ENCODE assay signal across 9 cellular contexts in genomic region chr16:35431829-35432663, GRCh38.
DNase-seq lines count a peak whose midpoint lies in the region; ATAC-seq and TF ChIP-seq lines count a peak whose summit lies in the region.
"Had no signal": no experiment of that assay in that cellular context is flagged by ENCODE, and none has a peak within 500 bp of the region (broad histone marks: within the 10 kb centered on the region; RNA-seq: fewer than 3 reads in every experiment).

No MANE protein-coding gene starts in this region.

- H3F3A ChIP-seq in neural progenitor cell (ENCODE audit: low read depth) = no peaks in the 10 kb centered on the region

- H3K27ac Mint-ChIP-seq in neural progenitor cell (no peak overlapping the region), T-helper 17 cell (no peak overlapping the region)

- no peak overlapping the region for H3K9ac ChIP-seq in neural progenitor cell

- H3K27ac ChIP-seq in ascending aorta (no peak overlapping the region), neural progenitor cell (no peak overlapping the region)
- H3K27ac ChIP-seq: VCaP had no signal

- no peak overlapping the region for H2AFZ ChIP-seq in neural progenitor cell (replicated peaks)

- H3K36me3 ChIP-seq in ascending aorta (no peaks in the 10 kb centered on the region), neural progenitor cell (no peaks in the 10 kb centered on the region)

- intact Hi-C loops in ascending aorta (cut with DNase I) = no loop called here
- intact Hi-C loops in posterior vena cava (cut with DNase I) = no loop called here

- H3K4me1 Mint-ChIP-seq in neural progenitor cell = no peaks in the 10 kb centered on the region
- H3K4me1 Mint-ChIP-seq in T-helper 17 cell = no peaks in the 10 kb centered on the region

- H3K4me3 ChIP-seq in ascending aorta (no peak overlapping the region), neural progenitor cell (no peak overlapping the region)

- no peaks in the 10 kb centered on the region for H3K79me2 ChIP-seq in neural progenitor cell (ENCODE audit: low read depth)

- ATAC-seq in T-helper 17 cell = no peak

- H3K4me1 ChIP-seq in ascending aorta = no peaks in the 10 kb centered on the region
- H3K4me1 ChIP-seq in neural progenitor cell = no peaks in the 10 kb centered on the region

- DNase-seq in NCI-H510A treated with DMSO at 0.1 percent for 48 hours (lab: John Stamatoyannopoulos, UW) = peak; percentile 0
- DNase-seq in NCI-H510A (lab: John Stamatoyannopoulos, UW) = no peak
- DNase-seq in HPDE6-E6E7 (ENCODE audit: extremely low spot score) = peak; percentile 12
- DNase-seq in ascending aorta (ENCODE audit: low spot score in 2 of 2) = no peak
- DNase-seq in neural progenitor cell (ENCODE audit: low spot score) = no peak
- DNase-seq in T-helper 17 cell = no peak
- no peak for DNase-seq in 8988T
- no peak for DNase-seq in posterior vena cava (ENCODE audit: low spot score)

- no peak overlapping the region for H3K4me2 ChIP-seq in neural progenitor cell

- H3K27me3 ChIP-seq in ascending aorta = no peaks in the 10 kb centered on the region
- H3K27me3 ChIP-seq in neural progenitor cell = no peaks in the 10 kb centered on the region

- H3K36me3 Mint-ChIP-seq in neural progenitor cell (no peaks in the 10 kb centered on the region), T-helper 17 cell (ENCODE audit: low read depth) (no peaks in the 10 kb centered on the region)

- H3K9me3 ChIP-seq in ascending aorta (no peaks in the 10 kb centered on the region), neural progenitor cell (ENCODE audit: low read depth) (peaks cover 37% of the 10 kb centered on the region), T-helper 17 cell (ENCODE audit: control insufficient read depth, low read length, poor library complexity, severe bottlenecking) (peaks cover 7% of the 10 kb centered on the region)

- H3K27me3 Mint-ChIP-seq in neural progenitor cell (ENCODE audit: insufficient read depth, low read depth) = peaks cover 5% of the 10 kb centered on the region
- no peaks in the 10 kb centered on the region for H3K27me3 Mint-ChIP-seq in T-helper 17 cell

- H3K4me3 Mint-ChIP-seq in neural progenitor cell (no peak overlapping the region), T-helper 17 cell (no peak overlapping the region)

- TF ChIP-seq CTCF in ascending aorta (IDR thresholded peaks at IDR 0.05) (peak in 2 of 3 experiments; percentile 16 to 32), neural progenitor cell (IDR thresholded peaks at IDR 0.05) (peak; percentile 42)

- no peaks in the 10 kb centered on the region for H4K20me1 ChIP-seq in neural progenitor cell (ENCODE audit: low read depth)

- H3K9me3 Mint-ChIP-seq in neural progenitor cell = peaks cover 26% of the 10 kb centered on the region

Comparison
In these comparisons a context has a peak if more than half of its experiments do, and no peak if none do; other contexts are left out.
1. DNase-seq: peak in NCI-H510A treated with DMSO at 0.1 percent for 48 hours (single experiment) and HPDE6-E6E7 (single experiment); none in NCI-H510A (single experiment), ascending aorta (0 of 2), neural progenitor cell (single experiment), T-helper 17 cell (0 of 3), 8988T (single experiment) and posterior vena cava (single experiment).